Comparison of ENCODE assay signal across 8 cellular contexts in the genomic region with DNA sequence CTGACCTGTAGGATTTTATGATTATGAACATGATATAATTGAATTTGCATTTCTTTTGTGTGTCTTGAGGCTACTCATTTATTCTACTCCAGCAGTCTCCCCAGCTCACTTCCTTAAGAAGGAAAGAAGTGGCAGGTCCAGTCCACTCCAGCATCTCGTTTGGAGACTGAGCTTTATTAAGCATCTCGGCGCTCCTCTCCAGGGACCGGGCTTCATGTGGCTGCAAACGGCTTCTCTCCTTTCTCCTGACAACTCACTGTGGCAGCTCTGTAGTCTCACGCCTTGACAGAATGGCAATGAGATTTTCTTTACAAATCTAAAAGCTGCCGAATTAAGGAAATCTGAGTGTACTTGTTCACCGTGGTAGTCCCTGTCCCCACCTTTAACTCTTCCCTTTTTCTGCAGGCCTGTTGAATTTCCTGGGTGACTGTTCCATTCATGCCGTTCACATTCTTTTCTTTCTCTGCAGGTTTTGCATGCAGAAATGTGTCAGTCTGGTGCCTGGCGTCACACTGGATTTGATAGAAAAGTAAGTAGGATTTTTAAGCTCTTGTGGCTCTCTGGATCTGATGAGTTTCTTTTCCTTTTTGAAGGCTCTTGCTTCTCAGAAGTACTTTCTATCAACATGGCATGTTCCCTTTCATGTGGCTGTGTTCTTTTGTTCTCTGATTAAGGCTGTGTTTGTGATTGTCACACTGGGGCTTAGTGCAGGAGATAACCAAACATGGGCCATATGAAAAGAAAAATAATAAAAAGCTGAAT.
A peak's percentile ranks its signal among the peaks of the same experiment; 100 is the strongest.
DNase-seq lines count a peak whose midpoint lies in the region; ATAC-seq lines count a peak whose summit lies in the region.

No MANE protein-coding gene starts in this region.

- H3K27ac ChIP-seq in substantia nigra (ENCODE audit: low read depth, low read length, poor library complexity, severe bottlenecking): peak overlapping the region; percentile 67

- peak; percentile 13 for ATAC-seq in activated CD8-positive, alpha-beta memory T cell treated with anti-CD3 and anti-CD28 coated beads, Interleukin-2, amount 10 ng/mL, durations not matched to agents 7 days and 5 days
- ATAC-seq in stimulated activated naive B cell treated with anti-CD40 and anti-IgM and Interleukin-4, amounts not matched to agents 10 μg/mL and 1 μg/mL and 100 μg/mL, for 72 hours (replicated peaks): no peak
- no peak for ATAC-seq in GM19397 (IDR thresholded peaks at IDR 0.05; ENCODE audit: unreplicated experiment)
- no peak for ATAC-seq in HG03342 (IDR thresholded peaks at IDR 0.05; ENCODE audit: unreplicated experiment)

- no peak for DNase-seq in activated CD8-positive, alpha-beta memory T cell treated with anti-CD3 and anti-CD28 coated beads, Interleukin-2, amount 10 ng/mL, durations not matched to agents 7 days and 5 days
- DNase-seq in activated CD8-positive, alpha-beta memory T cell treated with anti-CD3 and anti-CD28 coated beads, Interleukin-2, amount 50 U/mL, for 48 hours: no peak
- DNase-seq in activated T-helper 1 cell treated with anti-CD3 and anti-CD28 coated beads, Interleukin-12 subunit alpha, Interleukin-12 subunit beta, Interleukin-2, Interleukin-4 antibody, amounts not matched to agents 30 ng/mL and 10 ng/mL and 1 ng/mL, durations not matched to agents 14 hours and 24 hours and 36 hours (ENCODE audit: low spot score): no peak
- DNase-seq in iris pigment epithelial cell (ENCODE audit: low read depth) (peak; percentile 21), substantia nigra (lab: John Stamatoyannopoulos, UW) (no peak)
- no peak for DNase-seq in stimulated activated naive B cell treated with anti-CD40 and anti-IgM and Interleukin-4, amounts not matched to agents 10 μg/mL and 1 μg/mL and 100 μg/mL, for 72 hours

- H3K27ac Mint-ChIP-seq in activated CD8-positive, alpha-beta memory T cell treated with anti-CD3 and anti-CD28 coated beads, Interleukin-2, amount 10 ng/mL, durations not matched to agents 7 days and 5 days: peak overlapping the region; percentile 98
- peak overlapping the region; percentile 99 for H3K27ac Mint-ChIP-seq in activated T-helper 1 cell treated with anti-CD3 and anti-CD28 coated beads, Interleukin-12 subunit alpha, Interleukin-12 subunit beta, Interleukin-2, Interleukin-4 antibody, amounts not matched to agents 30 ng/mL and 10 ng/mL and 1 ng/mL, durations not matched to agents 14 hours and 24 hours and 36 hours
- H3K27ac Mint-ChIP-seq in stimulated activated naive B cell treated with anti-CD40 and anti-IgM and Interleukin-4, amounts not matched to agents 10 μg/mL and 1 μg/mL and 100 μg/mL, for 72 hours: no peak overlapping the region

- H3K36me3 Mint-ChIP-seq in activated CD8-positive, alpha-beta memory T cell treated with anti-CD3 and anti-CD28 coated beads, Interleukin-2, amount 10 ng/mL, durations not matched to agents 7 days and 5 days: peaks cover 57% of the 10 kb centered on the region
- H3K36me3 Mint-ChIP-seq in activated T-helper 1 cell treated with anti-CD3 and anti-CD28 coated beads, Interleukin-12 subunit alpha, Interleukin-12 subunit beta, Interleukin-2, Interleukin-4 antibody, amounts not matched to agents 30 ng/mL and 10 ng/mL and 1 ng/mL, durations not matched to agents 14 hours and 24 hours and 36 hours (ENCODE audit: low read depth): peaks cover 61% of the 10 kb centered on the region
- peaks cover 40 to 61% of the 10 kb centered on the region in 2 donors for H3K36me3 Mint-ChIP-seq in stimulated activated naive B cell treated with anti-CD40 and anti-IgM and Interleukin-4, amounts not matched to agents 10 μg/mL and 1 μg/mL and 100 μg/mL, for 72 hours

- peaks cover 8% of the 10 kb centered on the region for H3K9me3 Mint-ChIP-seq in activated CD8-positive, alpha-beta memory T cell treated with anti-CD3 and anti-CD28 coated beads, Interleukin-2, amount 10 ng/mL, durations not matched to agents 7 days and 5 days (ENCODE audit: low read depth)
- H3K9me3 Mint-ChIP-seq in activated T-helper 1 cell treated with anti-CD3 and anti-CD28 coated beads, Interleukin-12 subunit alpha, Interleukin-12 subunit beta, Interleukin-2, Interleukin-4 antibody, amounts not matched to agents 30 ng/mL and 10 ng/mL and 1 ng/mL, durations not matched to agents 14 hours and 24 hours and 36 hours: peaks cover 9% of the 10 kb centered on the region
- peaks cover 0 to 1% of the 10 kb centered on the region in 2 donors for H3K9me3 Mint-ChIP-seq in stimulated activated naive B cell treated with anti-CD40 and anti-IgM and Interleukin-4, amounts not matched to agents 10 μg/mL and 1 μg/mL and 100 μg/mL, for 72 hours

- intact Hi-C loops in activated T-helper 1 cell treated with anti-CD3 and anti-CD28 coated beads, Interleukin-12 subunit alpha, Interleukin-12 subunit beta, Interleukin-2, Interleukin-4 antibody, amounts not matched to agents 30 ng/mL and 10 ng/mL and 1 ng/mL, durations not matched to agents 14 hours and 24 hours and 36 hours (cut with micrococcal nuclease): loop anchor here (1.0 to 5.0 kb wide), 7 partner anchors 10 to 184 kb away; no protein-coding TSS in a partner anchor

- no peaks in the 10 kb centered on the region for H3K27me3 Mint-ChIP-seq in activated CD8-positive, alpha-beta memory T cell treated with anti-CD3 and anti-CD28 coated beads, Interleukin-2, amount 10 ng/mL, durations not matched to agents 7 days and 5 days
- H3K27me3 Mint-ChIP-seq in activated T-helper 1 cell treated with anti-CD3 and anti-CD28 coated beads, Interleukin-12 subunit alpha, Interleukin-12 subunit beta, Interleukin-2, Interleukin-4 antibody, amounts not matched to agents 30 ng/mL and 10 ng/mL and 1 ng/mL, durations not matched to agents 14 hours and 24 hours and 36 hours (ENCODE audit: insufficient read depth): no peaks in the 10 kb centered on the region
- no peaks in the 10 kb centered on the region for H3K27me3 Mint-ChIP-seq in stimulated activated naive B cell treated with anti-CD40 and anti-IgM and Interleukin-4, amounts not matched to agents 10 μg/mL and 1 μg/mL and 100 μg/mL, for 72 hours

- CTCF ChIA-PET in activated CD8-positive, alpha-beta memory T cell treated with anti-CD3 and anti-CD28 coated beads, Interleukin-2, amount 10 ng/mL, durations not matched to agents 7 days and 5 days (lab: Charles Lee): interaction anchor here (0.7 to 3.5 kb wide), 11 partner anchors 10 to 215 kb away, joined by 3 to 27 read pairs (median 4); no protein-coding TSS in a partner anchor

- H3K4me1 Mint-ChIP-seq in activated CD8-positive, alpha-beta memory T cell treated with anti-CD3 and anti-CD28 coated beads, Interleukin-2, amount 10 ng/mL, durations not matched to agents 7 days and 5 days: peaks cover 60% of the 10 kb centered on the region
- peaks cover 86% of the 10 kb centered on the region for H3K4me1 Mint-ChIP-seq in activated T-helper 1 cell treated with anti-CD3 and anti-CD28 coated beads, Interleukin-12 subunit alpha, Interleukin-12 subunit beta, Interleukin-2, Interleukin-4 antibody, amounts not matched to agents 30 ng/mL and 10 ng/mL and 1 ng/mL, durations not matched to agents 14 hours and 24 hours and 36 hours (ENCODE audit: low read depth)
- H3K4me1 Mint-ChIP-seq in stimulated activated naive B cell treated with anti-CD40 and anti-IgM and Interleukin-4, amounts not matched to agents 10 μg/mL and 1 μg/mL and 100 μg/mL, for 72 hours: peaks cover 22 to 33% of the 10 kb centered on the region in 2 donors

- peak overlapping the region; percentile 68 for H3K4me3 Mint-ChIP-seq in activated CD8-positive, alpha-beta memory T cell treated with anti-CD3 and anti-CD28 coated beads, Interleukin-2, amount 10 ng/mL, durations not matched to agents 7 days and 5 days
- H3K4me3 Mint-ChIP-seq in activated T-helper 1 cell treated with anti-CD3 and anti-CD28 coated beads, Interleukin-12 subunit alpha, Interleukin-12 subunit beta, Interleukin-2, Interleukin-4 antibody, amounts not matched to agents 30 ng/mL and 10 ng/mL and 1 ng/mL, durations not matched to agents 14 hours and 24 hours and 36 hours: peak overlapping the region; percentile 79
- peak overlapping the region in 1 of 2 donors; percentile 14 for H3K4me3 Mint-ChIP-seq in stimulated activated naive B cell treated with anti-CD40 and anti-IgM and Interleukin-4, amounts not matched to agents 10 μg/mL and 1 μg/mL and 100 μg/mL, for 72 hours
